Comparison of ENCODE assay signal across 12 cellular contexts in the genomic region with DNA sequence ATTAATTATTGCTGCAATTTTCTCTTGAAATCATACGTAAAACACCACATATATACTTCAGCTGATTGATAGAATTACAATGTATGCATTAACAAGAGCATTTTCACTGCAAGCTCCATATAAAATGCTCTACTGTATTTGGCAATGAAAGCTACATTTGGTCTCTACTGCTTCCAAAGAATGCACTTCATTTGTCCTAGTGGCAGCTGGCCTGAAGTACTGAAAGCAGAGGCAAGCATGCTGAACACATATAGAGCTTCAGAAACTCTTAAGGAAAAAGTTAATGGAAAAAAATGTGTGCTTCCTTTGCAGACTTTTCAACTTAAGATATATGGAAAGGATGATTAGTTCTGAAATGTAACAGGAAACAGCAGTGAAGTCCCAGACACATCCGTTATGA.
"Had no signal": no experiment of that assay in that cellular context is flagged by ENCODE, and none has a peak within 500 bp of the region (broad histone marks: within the 10 kb centered on the region; RNA-seq: fewer than 3 reads in every experiment).

No MANE protein-coding gene starts in this region.

- H3K27ac ChIP-seq: esophagus muscularis mucosa, spleen had no signal

- H3K4me1 ChIP-seq: esophagus muscularis mucosa, spleen had no signal

- H3K9me3 ChIP-seq: esophagus muscularis mucosa, mucosa of descending colon had no signal

- DNase-seq: activated CD4-positive, alpha-beta T cell treated with anti-CD3 and anti-CD28 coated beads for 48 hours; activated CD8-positive, alpha-beta memory T cell treated with anti-CD3 and anti-CD28 coated beads, Interleukin-2, amount 50 U/mL, for 48 hours; activated gamma-delta T cell; activated T-cell treated with anti-CD3 and anti-CD28 coated beads, Interleukin-2, amount 50 U/mL, for 72 hours; islet precursor cell; mucosa of descending colon; naive thymus-derived CD4-positive, alpha-beta T cell; occipital lobe; spleen; stimulated activated naive CD8-positive, alpha-beta T cell treated with anti-CD3 and anti-CD28 coated beads, Interleukin-15, amount 100 ng/mL, for 72 hours; T-helper 17 cell had no signal

- H3K36me3 ChIP-seq: esophagus muscularis mucosa, spleen had no signal

- H3K27me3 ChIP-seq: esophagus muscularis mucosa, spleen had no signal

- H3K4me3 ChIP-seq: esophagus muscularis mucosa, mucosa of descending colon, spleen had no signal
